Comparison of ENCODE assay signal across 9 cellular contexts in the genomic region with DNA sequence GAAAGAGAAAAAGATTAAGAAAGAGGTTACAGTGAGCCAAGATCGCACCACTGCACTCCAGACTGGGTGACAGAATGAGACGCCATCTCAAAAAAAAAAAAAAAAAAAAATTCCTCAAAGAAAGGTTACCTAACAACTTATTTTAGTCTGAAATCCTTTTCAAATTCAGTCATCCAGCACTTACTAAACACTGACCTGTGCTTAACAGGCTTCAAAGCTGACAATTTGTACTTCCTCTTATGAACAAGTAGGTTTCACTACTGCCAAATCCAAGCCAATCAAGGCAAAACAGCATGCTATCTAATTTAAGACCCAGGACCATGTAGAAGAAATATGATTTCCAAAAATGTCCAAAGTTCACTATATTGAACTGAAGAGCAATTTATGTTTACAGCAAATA. TPM values are rescaled to one million over a fixed set of nuclear protein-coding genes. Genes with fewer than 3 reads are reported as not detected.
DNase-seq lines count a peak whose midpoint lies in the region; ATAC-seq, FAIRE-seq and TF ChIP-seq lines count a peak whose summit lies in the region.
"Had no signal": no experiment of that assay in that cellular context is flagged by ENCODE, and none has a peak within 500 bp of the region (broad histone marks: within the 10 kb centered on the region; RNA-seq: fewer than 3 reads in every experiment).

No MANE protein-coding gene starts in this region.

- no peak overlapping the region for H4K5ac ChIP-seq in IMR-90 (ENCODE audit: low read depth, low read length)

- POLR2A ChIA-PET in IMR-90 (lab: Charles Lee; ENCODE audit: unreplicated experiment) = no interaction called here

- peaks cover 7% of the 10 kb centered on the region for H3K36me3 ChIP-seq in IMR-90 (ENCODE audit: control insufficient read depth, insufficient read depth, low read length)

- no peaks in the 10 kb centered on the region for H3K9me1 ChIP-seq in IMR-90 (ENCODE audit: insufficient read depth, low read length)

- no peak overlapping the region for H3K4me3 ChIP-seq in IMR-90 (ENCODE audit: insufficient read depth, low read depth, low read length)
- H3K4me3 ChIP-seq in fibroblast of the aortic adventitia (ENCODE audit: low read depth, low read length) = no peak overlapping the region

- no peak overlapping the region for H3K4me2 ChIP-seq in IMR-90 (ENCODE audit: low read depth, low read length)

- no peak overlapping the region for H3K4ac ChIP-seq in IMR-90 (ENCODE audit: low read depth, low read length)

- no peaks in the 10 kb centered on the region for H3K4me1 ChIP-seq in IMR-90 (ENCODE audit: control insufficient read depth, insufficient read depth, low read length)

- CTCF ChIA-PET in IMR-90 (lab: Yijun Ruan, JAX) = interaction anchor here (0.6 kb wide), 1 partner anchor 672 kb away, joined by 4 read pairs; no protein-coding TSS in a partner anchor

- H3K4me3 Mint-ChIP-seq in activated T-cell treated with anti-CD3 and anti-CD28 coated beads, Interleukin-2, amount 50 U/mL, for 72 hours = no peak overlapping the region

- H3K27me3 Mint-ChIP-seq in activated T-cell treated with anti-CD3 and anti-CD28 coated beads, Interleukin-2, amount 50 U/mL, for 72 hours (ENCODE audit: low read depth) = no peaks in the 10 kb centered on the region

- ATAC-seq in GM21528 (IDR thresholded peaks at IDR 0.05; ENCODE audit: low FRiP score, unreplicated experiment) (peak; percentile 83), IMR-90 (ENCODE audit: low read depth) (no peak)
- ATAC-seq in activated T-cell treated with anti-CD3 and anti-CD28 coated beads, Interleukin-2, amount 50 U/mL, for 72 hours (replicated peaks in 1 of 2) = no peak

- H2BK5ac ChIP-seq in IMR-90 (ENCODE audit: low read depth, low read length, poor library complexity, severe bottlenecking) = peak overlapping the region; percentile 4

- dilution Hi-C loops in IMR-90 (cut with HindIII; ENCODE audit: low sequenced_read_pairs, unreplicated experiment) = no loop called here

- no peak overlapping the region for H4K91ac ChIP-seq in IMR-90 (ENCODE audit: insufficient read depth, low read depth, low read length)

- no peaks in the 10 kb centered on the region for H3K9me3 Mint-ChIP-seq in activated T-cell treated with anti-CD3 and anti-CD28 coated beads, Interleukin-2, amount 50 U/mL, for 72 hours

- H3K36me3 Mint-ChIP-seq in activated T-cell treated with anti-CD3 and anti-CD28 coated beads, Interleukin-2, amount 50 U/mL, for 72 hours (ENCODE audit: insufficient read depth in 2 of 2) = peaks cover 0 to 5% of the 10 kb centered on the region in 2 donors

- H3K4me1 Mint-ChIP-seq in activated T-cell treated with anti-CD3 and anti-CD28 coated beads, Interleukin-2, amount 50 U/mL, for 72 hours (ENCODE audit: low read depth) = no peaks in the 10 kb centered on the region

- BruUV-seq in IMR-90 (replicated peaks; lab: Mats Ljungman, UMichigan) = no TSS peak

- H3K18ac ChIP-seq in IMR-90 (ENCODE audit: low read depth, low read length) = no peak overlapping the region

- no peak overlapping the region for H3K23ac ChIP-seq in IMR-90 (ENCODE audit: low read depth, low read length)

- H2AK5ac ChIP-seq in IMR-90 (ENCODE audit: low read depth, low read length) = no peak overlapping the region

- FAIRE-seq in GM12892 (lab: Jason Lieb, UNC) = peak; percentile 48

- H3K56ac ChIP-seq in IMR-90 (ENCODE audit: extremely low read depth, insufficient read depth, low read length) = no peak overlapping the region

- H2AFZ ChIP-seq in IMR-90 (replicated peaks; ENCODE audit: low read length, poor library complexity) = no peak overlapping the region

- 0 out of 2 replicates have a peak, but pooled peaks cover 8% of the 10 kb centered on the region for H4K20me1 ChIP-seq in IMR-90 (ENCODE audit: insufficient read depth, low read length)

- no peak overlapping the region for H2BK120ac ChIP-seq in IMR-90 (ENCODE audit: low read depth, low read length)

- no peak overlapping the region for H2AK9ac ChIP-seq in IMR-90 (replicated peaks; ENCODE audit: low read depth, low read length, poor library complexity)

- TF ChIP-seq POLR2A in GM12892 (IDR thresholded peaks at IDR 0.05; ENCODE audit: low read depth, low read length) (no peak), IMR-90 (IDR thresholded peaks at IDR 0.05; ENCODE audit: low read depth, low read length) (no peak)

- H3K27ac Mint-ChIP-seq in activated T-cell treated with anti-CD3 and anti-CD28 coated beads, Interleukin-2, amount 50 U/mL, for 72 hours = no peak overlapping the region

- TF ChIP-seq CTCF in IMR-90 (conservative IDR thresholded peaks at IDR 0.05; ENCODE audit: low read depth, low read length) (no peak), fibroblast of the aortic adventitia (IDR thresholded peaks at IDR 0.05; ENCODE audit: insufficient read depth, low read length) (no peak)

- TF ChIP-seq RAD21 in IMR-90 (IDR thresholded peaks at IDR 0.05; ENCODE audit: low read length) = no peak

- peaks cover 16 to 63% of the 10 kb centered on the region in 2 experiments for H3K79me1 ChIP-seq in IMR-90 (ENCODE audit: low read depth in 1 of 2, low read length in 2 of 2)

- H4K8ac ChIP-seq in IMR-90 (ENCODE audit: low read depth in 2 of 2, low read length in 2 of 2) = no peak overlapping the region

- H3K14ac ChIP-seq in IMR-90 (replicated peaks; ENCODE audit: low read depth, low read length) = peak overlapping the region; percentile 12

- H3K9ac ChIP-seq in IMR-90 (ENCODE audit: low read depth, low read length) = no peak overlapping the region

- intact Hi-C loops in IMR-90 (cut with micrococcal nuclease) = no loop called here

- H2BK20ac ChIP-seq in IMR-90 (ENCODE audit: low read depth, low read length) = no peak overlapping the region

- H3K9me3 ChIP-seq in IMR-90 (ENCODE audit: control insufficient read depth, insufficient read depth, low read length) = no peaks in the 10 kb centered on the region

- 83% methylated on average over 1 of the region's 2 CpGs; no CpG with 5 or more reads in 1 of the 2 experiments for WGBS in IMR-90 (ENCODE audit: extremely low coverage in 2 of 2, insufficient read length in 1 of 2), 2 experiments

- in situ Hi-C loops in IMR-90 (cut with MboI; ENCODE audit: low sequenced_read_pairs) = no loop called here

- no peaks in the 10 kb centered on the region for H3K27me3 ChIP-seq in IMR-90 (ENCODE audit: control insufficient read depth, insufficient read depth, low read length)

- DNase-seq in GM12892 (ENCODE audit: insufficient read length) = no peak
- no peak for DNase-seq in IMR-90
- peak; percentile 4 for DNase-seq in fibroblast of the aortic adventitia (ENCODE audit: low read depth)
- no peak for DNase-seq in D341Med (ENCODE audit: low spot score)
- no peak for DNase-seq in activated naive CD4-positive, alpha-beta T cell treated with anti-CD3 and anti-CD28 coated beads, Interleukin-2, amount 50 U/mL, for 16 hours
- DNase-seq in foreskin melanocyte = no peak
- DNase-seq in activated T-cell treated with anti-CD3 and anti-CD28 coated beads, Interleukin-2, amount 50 U/mL, for 72 hours = no peak
- DNase-seq: stimulated activated CD4-positive, alpha-beta T cell treated with anti-CD3 and anti-CD28 coated beads, Interleukin-2, amount 100 ng/mL, for 48 hours had no signal

- no peak overlapping the region for H3K27ac ChIP-seq in IMR-90 (ENCODE audit: insufficient read depth, low read length)

- H2BK15ac ChIP-seq in IMR-90 (ENCODE audit: low read depth, low read length) = no peak overlapping the region

TF ChIP-seq in IMR-90, 13 proteins besides CTCF, POLR2A, EP300 and RAD21:
- no peak for TF ChIP-seq SMC3 (IDR thresholded peaks at IDR 0.05; ENCODE audit: low read depth, low read length)
- no peak for TF ChIP-seq RCOR1 (IDR thresholded peaks at IDR 0.05; ENCODE audit: insufficient replicate concordance, low read length)
- no peak for TF ChIP-seq MXI1 (IDR thresholded peaks at IDR 0.05; ENCODE audit: borderline replicate concordance, low read depth, low read length)
TF ChIP-seq in IMR-90: peak in this region for 0.

RNA-seq across cellular contexts. Expression of a gene that starts 13.6 kb away (rescaled TPM):
- 13.1 TPM for polyA plus RNA-seq in GM12892 (2012; ENCODE audit: missing spikeins)
- total RNA-seq in IMR-90 (2012; rRNA removed) (12.5 and 14.4 TPM in 2 replicates), fibroblast of the aortic adventitia (ENCODE audit: low replicate concordance) (24.3 and 45.1 TPM in 2 replicates)
- polyA plus RNA-seq in IMR-90 (2012; rRNA removed) = 7.5 and 8.8 TPM in 2 replicates
- polyA plus RNA-seq in IMR-90 (2012; cell fraction: cytosol; rRNA removed) = 4.0 TPM in 2 replicates
- 4.4 and 12.8 TPM in 2 replicates for polyA plus RNA-seq in IMR-90 (2012; cell fraction: nucleus; rRNA removed; ENCODE audit: low replicate concordance)
- total RNA-seq in activated T-cell treated with anti-CD3 and anti-CD28 coated beads, Interleukin-2, amount 50 U/mL, for 72 hours = 10 to 100 TPM; 14.9 to 21.3 TPM
